ENCODE assay signal across 9 cellular contexts in the genomic region with DNA sequence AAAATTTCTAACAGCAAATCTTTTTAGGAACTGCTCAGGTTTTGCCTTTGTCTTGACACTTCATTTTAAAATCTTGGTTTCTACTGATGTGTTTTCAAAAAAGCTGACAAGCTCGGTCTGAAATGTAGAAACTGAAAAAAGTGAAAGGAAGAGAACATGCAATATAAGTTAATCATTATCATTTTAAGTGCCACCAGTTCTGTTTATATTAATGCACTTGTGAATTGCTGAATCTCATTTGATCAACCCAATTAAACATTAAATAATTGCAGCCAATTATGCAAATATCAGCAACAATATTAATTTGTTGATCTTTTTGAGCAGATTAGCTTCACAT.
DNase-seq lines count a peak whose midpoint lies in the region; ATAC-seq and TF ChIP-seq lines count a peak whose summit lies in the region.
"Had no signal": no experiment of that assay in that cellular context is flagged by ENCODE, and none has a peak within 500 bp of the region (broad histone marks: within the 10 kb centered on the region; RNA-seq: fewer than 3 reads in every experiment).

No MANE protein-coding gene starts in this region.

- DNase-seq in activated T-cell treated with anti-CD3 and anti-CD28 coated beads, Interleukin-2, amount 50 U/mL, for 4 hours = no peak
- no peak for DNase-seq in activated T-cell treated with anti-CD3 and anti-CD28 coated beads, Interleukin-2, amount 50 U/mL, for 1 hour
- DNase-seq in activated B cell treated with CpG ODN at 0.5 μM for 24 hours = no peak
- DNase-seq in stimulated activated naive CD8-positive, alpha-beta T cell treated with anti-CD3 and anti-CD28 coated beads, Interleukin-15, amount 100 ng/mL, for 72 hours = no peak
- no peak for DNase-seq in SHP77 (lab: John Stamatoyannopoulos, UW)
- no peak for DNase-seq in NCI-H526 treated with DMSO at 0.1 percent for 48 hours (lab: John Stamatoyannopoulos, UW)
- DNase-seq in GDM1 (lab: John Stamatoyannopoulos, UW) = no peak

- H3K36me3 Mint-ChIP-seq in activated T-cell treated with anti-CD3 and anti-CD28 coated beads, Interleukin-2, amount 50 U/mL, for 4 hours (ENCODE audit: insufficient read depth) = peaks cover 4% of the 10 kb centered on the region
- peaks cover 1% of the 10 kb centered on the region for H3K36me3 Mint-ChIP-seq in activated B cell treated with CpG ODN at 0.5 μM for 24 hours (ENCODE audit: low read depth)

- no peaks in the 10 kb centered on the region for H3K9me3 Mint-ChIP-seq in activated T-cell treated with anti-CD3 and anti-CD28 coated beads, Interleukin-2, amount 50 U/mL, for 4 hours
- H3K9me3 Mint-ChIP-seq in activated B cell treated with CpG ODN at 0.5 μM for 24 hours = no peaks in the 10 kb centered on the region
- no peaks in the 10 kb centered on the region for H3K9me3 Mint-ChIP-seq in stimulated activated naive CD8-positive, alpha-beta T cell treated with anti-CD3 and anti-CD28 coated beads, Interleukin-15, amount 100 ng/mL, for 72 hours

- TF ChIP-seq CTCF in activated B cell treated with CpG ODN at 0.5 μM for 24 hours (IDR thresholded peaks at IDR 0.05) = no peak

- ATAC-seq in activated T-cell treated with anti-CD3 and anti-CD28 coated beads, Interleukin-2, amount 50 U/mL, for 4 hours = no peak
- ATAC-seq in HG02885 (IDR thresholded peaks at IDR 0.05; ENCODE audit: poor library complexity, unreplicated experiment) = peak; percentile 16
- no peak for ATAC-seq in activated B cell treated with CpG ODN at 0.5 μM for 24 hours (ENCODE audit: low read depth)
- ATAC-seq in stimulated activated naive CD8-positive, alpha-beta T cell treated with anti-CD3 and anti-CD28 coated beads, Interleukin-15, amount 100 ng/mL, for 72 hours = no peak
- ATAC-seq: HCT116 had no signal

- H3K27ac Mint-ChIP-seq in activated B cell treated with CpG ODN at 0.5 μM for 24 hours = peak overlapping the region; percentile 80
- H3K27ac Mint-ChIP-seq in stimulated activated naive CD8-positive, alpha-beta T cell treated with anti-CD3 and anti-CD28 coated beads, Interleukin-15, amount 100 ng/mL, for 72 hours = peak overlapping the region in 1 of 2 donors; percentile 20

- CTCF ChIA-PET in activated B cell treated with CpG ODN at 0.5 μM for 24 hours (lab: Charles Lee) = no interaction called here

- peak overlapping the region; percentile 67 for H3K4me3 Mint-ChIP-seq in activated T-cell treated with anti-CD3 and anti-CD28 coated beads, Interleukin-2, amount 50 U/mL, for 4 hours
- peak overlapping the region; percentile 77 for H3K4me3 Mint-ChIP-seq in activated B cell treated with CpG ODN at 0.5 μM for 24 hours
- H3K4me3 Mint-ChIP-seq in stimulated activated naive CD8-positive, alpha-beta T cell treated with anti-CD3 and anti-CD28 coated beads, Interleukin-15, amount 100 ng/mL, for 72 hours = peak overlapping the region; percentile 68 to 73

- intact Hi-C loops in activated B cell treated with CpG ODN at 0.5 μM for 24 hours (cut with micrococcal nuclease) = no loop called here

- H3K27me3 Mint-ChIP-seq in activated T-cell treated with anti-CD3 and anti-CD28 coated beads, Interleukin-2, amount 50 U/mL, for 4 hours (ENCODE audit: low read depth) = no peaks in the 10 kb centered on the region
- no peaks in the 10 kb centered on the region for H3K27me3 Mint-ChIP-seq in activated B cell treated with CpG ODN at 0.5 μM for 24 hours
- H3K27me3 Mint-ChIP-seq in stimulated activated naive CD8-positive, alpha-beta T cell treated with anti-CD3 and anti-CD28 coated beads, Interleukin-15, amount 100 ng/mL, for 72 hours = no peaks in the 10 kb centered on the region

- POLR2A ChIA-PET in activated B cell treated with CpG ODN at 0.5 μM for 24 hours (lab: Charles Lee) = interaction anchor here (1.0 to 2.1 kb wide), 5 partner anchors 11 to 85 kb away, joined by 4 to 10 read pairs (median 9); no protein-coding TSS in a partner anchor

- H3K4me1 Mint-ChIP-seq in activated T-cell treated with anti-CD3 and anti-CD28 coated beads, Interleukin-2, amount 50 U/mL, for 4 hours (ENCODE audit: low read depth) = peaks cover 24% of the 10 kb centered on the region
- peaks cover 37% of the 10 kb centered on the region for H3K4me1 Mint-ChIP-seq in activated B cell treated with CpG ODN at 0.5 μM for 24 hours
- peaks cover 20% of the 10 kb centered on the region for H3K4me1 Mint-ChIP-seq in stimulated activated naive CD8-positive, alpha-beta T cell treated with anti-CD3 and anti-CD28 coated beads, Interleukin-15, amount 100 ng/mL, for 72 hours
